ENCODE assay signal across 35 cellular contexts in the genomic region with DNA sequence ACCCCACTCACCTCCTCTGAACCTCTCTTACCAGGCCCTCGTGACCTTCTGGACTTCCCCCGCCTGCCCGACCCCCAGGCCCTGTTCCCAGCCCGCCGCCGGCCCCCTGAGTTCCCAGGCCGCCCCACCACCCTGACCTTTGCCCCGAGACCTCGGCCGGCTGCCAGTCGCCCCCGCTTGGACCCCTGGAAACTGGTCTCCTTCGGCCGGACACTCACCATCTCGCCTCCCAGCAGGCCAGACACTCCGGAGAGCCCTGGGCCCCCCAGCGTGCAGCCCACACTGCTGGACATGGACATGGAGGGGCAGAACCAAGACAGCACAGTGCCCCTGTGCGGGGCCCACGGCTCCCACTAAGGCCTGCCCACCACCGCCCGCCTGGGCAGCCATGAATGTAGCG. TPM values are rescaled to one million over a fixed set of nuclear protein-coding genes. Genes with fewer than 3 reads are reported as not detected.
"Had no signal": no experiment of that assay in that cellular context is flagged by ENCODE, and none has a peak within 500 bp of the region (broad histone marks: within the 10 kb centered on the region; RNA-seq: fewer than 3 reads in every experiment).

No MANE protein-coding gene starts in this region.

- H3K9me3 Mint-ChIP-seq: activated CD4-positive, alpha-beta memory T cell treated with anti-CD3 and anti-CD28 coated beads for 36 hours; activated CD4-positive, alpha-beta T cell treated with anti-CD3 and anti-CD28 coated beads, Interleukin-2, amount 10 ng/mL, durations not matched to agents 24 days and 14 days; activated naive CD4-positive, alpha-beta T cell treated with anti-CD3 and anti-CD28 coated beads, Interleukin-2, amount 10 ng/mL, durations not matched to agents 7 days and 5 days; activated naive CD4-positive, alpha-beta T cell treated with anti-CD3 and anti-CD28 coated beads, Interleukin-2, amount 50 U/mL, for 72 hours; activated T-cell treated with anti-CD3 and anti-CD28 coated beads, Interleukin-2, amount 50 U/mL, for 24 hours; activated T-cell treated with anti-CD3 and anti-CD28 coated beads, Interleukin-2, amount 50 U/mL, for 72 hours had no signal

- DNase-seq: activated CD4-positive, alpha-beta memory T cell treated with anti-CD3 and anti-CD28 coated beads for 36 hours; activated CD4-positive, alpha-beta T cell treated with anti-CD3 and anti-CD28 coated beads for 36 hours; activated CD4-positive, alpha-beta T cell treated with anti-CD3 and anti-CD28 coated beads, Interleukin-2, amount 10 ng/mL, durations not matched to agents 24 days and 14 days; activated CD4-positive, CD25-positive, alpha-beta regulatory T cell; activated CD4-positive, CD25-positive, alpha-beta regulatory T cell treated with anti-CD3 and anti-CD28 coated beads, Interleukin-2, amount 50 U/mL, for 72 hours; activated CD8-positive, alpha-beta memory T cell treated with anti-CD3 and anti-CD28 coated beads, Interleukin-2, amount 50 U/mL, for 48 hours; activated CD8-positive, alpha-beta T cell treated with anti-CD3 and anti-CD28 coated beads, Interleukin-2, amount 10 ng/mL, durations not matched to agents 7 days and 5 days; activated gamma-delta T cell; activated naive CD4-positive, alpha-beta T cell; activated naive CD4-positive, alpha-beta T cell treated with anti-CD3 and anti-CD28 coated beads, Interleukin-2, amount 10 ng/mL, durations not matched to agents 7 days and 5 days; activated T-cell treated with anti-CD3 and anti-CD28 coated beads for 4 hours; activated T-cell treated with anti-CD3 and anti-CD28 coated beads, Interleukin-2, amount 50 U/mL, for 24 hours; activated T-cell treated with anti-CD3 and anti-CD28 coated beads, Interleukin-2, amount 50 U/mL, for 72 hours; adrenal gland; amygdala; aorta; body of pancreas; caudate nucleus; colonic mucosa; effector CD8-positive, alpha-beta T cell; esophagus squamous epithelium; foreskin melanocyte; T-helper 2 cell had no signal

- H3K36me3 Mint-ChIP-seq: activated naive CD4-positive, alpha-beta T cell treated with anti-CD3 and anti-CD28 coated beads, Interleukin-2, amount 50 U/mL, for 72 hours had no signal

- H3K9me3 ChIP-seq: adrenal gland, body of pancreas, colonic mucosa, esophagus squamous epithelium, gastroesophageal sphincter had no signal

- H3K4me3 ChIP-seq: adrenal gland, body of pancreas, colonic mucosa, esophagus squamous epithelium, gastroesophageal sphincter had no signal

- FAIRE-seq: endometrium, endothelial cell of umbilical vein had no signal

- ATAC-seq: activated CD4-positive, alpha-beta T cell treated with anti-CD3 and anti-CD28 coated beads for 36 hours; activated CD8-positive, alpha-beta T cell treated with anti-CD3 and anti-CD28 coated beads, Interleukin-2, amount 10 ng/mL, durations not matched to agents 7 days and 5 days; activated naive CD4-positive, alpha-beta T cell treated with anti-CD3 and anti-CD28 coated beads, Interleukin-2, amount 50 U/mL, for 72 hours; activated T-cell treated with anti-CD3 and anti-CD28 coated beads, Interleukin-2, amount 50 U/mL, for 72 hours; body of pancreas; gastroesophageal sphincter had no signal

- H3K4me1 ChIP-seq: colonic mucosa had no signal

- H3K36me3 ChIP-seq: colonic mucosa had no signal

- H3K4me3 Mint-ChIP-seq: activated CD4-positive, alpha-beta memory T cell treated with anti-CD3 and anti-CD28 coated beads for 36 hours; activated CD4-positive, alpha-beta T cell treated with anti-CD3 and anti-CD28 coated beads for 36 hours; activated CD4-positive, alpha-beta T cell treated with anti-CD3 and anti-CD28 coated beads, Interleukin-2, amount 10 ng/mL, durations not matched to agents 24 days and 14 days; activated CD8-positive, alpha-beta T cell treated with anti-CD3 and anti-CD28 coated beads, Interleukin-2, amount 10 ng/mL, durations not matched to agents 7 days and 5 days; activated naive CD4-positive, alpha-beta T cell treated with anti-CD3 and anti-CD28 coated beads, Interleukin-2, amount 10 ng/mL, durations not matched to agents 7 days and 5 days; activated T-cell treated with anti-CD3 and anti-CD28 coated beads, Interleukin-2, amount 50 U/mL, for 24 hours; activated T-cell treated with anti-CD3 and anti-CD28 coated beads, Interleukin-2, amount 50 U/mL, for 72 hours had no signal

- H3K27ac ChIP-seq: adrenal gland, body of pancreas, colonic mucosa, epithelial cell of prostate, esophagus squamous epithelium, gastroesophageal sphincter had no signal

- H3K27ac Mint-ChIP-seq: activated CD4-positive, alpha-beta memory T cell treated with anti-CD3 and anti-CD28 coated beads for 36 hours; activated CD4-positive, alpha-beta T cell treated with anti-CD3 and anti-CD28 coated beads for 36 hours; activated CD4-positive, alpha-beta T cell treated with anti-CD3 and anti-CD28 coated beads, Interleukin-2, amount 10 ng/mL, durations not matched to agents 24 days and 14 days; activated CD8-positive, alpha-beta T cell treated with anti-CD3 and anti-CD28 coated beads, Interleukin-2, amount 10 ng/mL, durations not matched to agents 7 days and 5 days; activated naive CD4-positive, alpha-beta T cell treated with anti-CD3 and anti-CD28 coated beads, Interleukin-2, amount 10 ng/mL, durations not matched to agents 7 days and 5 days; activated naive CD4-positive, alpha-beta T cell treated with anti-CD3 and anti-CD28 coated beads, Interleukin-2, amount 50 U/mL, for 72 hours; activated T-cell treated with anti-CD3 and anti-CD28 coated beads, Interleukin-2, amount 50 U/mL, for 24 hours; activated T-cell treated with anti-CD3 and anti-CD28 coated beads, Interleukin-2, amount 50 U/mL, for 72 hours had no signal

RNA-seq across cellular contexts. Expression of a gene that starts 3.2 kb away (rescaled TPM):
- total RNA-seq: activated CD4-positive, alpha-beta memory T cell treated with anti-CD3 and anti-CD28 coated beads for 36 hours; activated CD4-positive, alpha-beta T cell treated with anti-CD3 and anti-CD28 coated beads for 36 hours; activated CD4-positive, alpha-beta T cell treated with anti-CD3 and anti-CD28 coated beads, Interleukin-2, amount 10 ng/mL, durations not matched to agents 24 days and 14 days; activated CD8-positive, alpha-beta memory T cell treated with anti-CD3 and anti-CD28 coated beads for 36 hours; activated CD8-positive, alpha-beta T cell treated with anti-CD3 and anti-CD28 coated beads, Interleukin-2, amount 10 ng/mL, durations not matched to agents 7 days and 5 days; activated naive CD4-positive, alpha-beta T cell treated with anti-CD3 and anti-CD28 coated beads, Interleukin-2, amount 50 U/mL, for 72 hours; activated T-cell treated with anti-CD3 and anti-CD28 coated beads, Interleukin-2, amount 50 U/mL, for 72 hours; aorta; body of pancreas; dermis microvascular lymphatic vessel endothelial cell; endothelial cell of umbilical vein; esophagus squamous epithelium; fibroblast of lung; fibroblast of villous mesenchyme; gastroesophageal sphincter; glomerular endothelial cell; T-helper 1 cell treated with Interleukin-12 subunit alpha and Interleukin-12 subunit beta and Interleukin-4 antibody, amounts not matched to agents 30 ng/mL and 1 ng/mL, for 36 hours had no signal
- polyA plus RNA-seq: endothelial cell of umbilical vein, esophagus, fibroblast of lung had no signal

RNA-seq across cellular contexts. Expression of a gene that starts 11.6 kb away (rescaled TPM):
- total RNA-seq: activated CD4-positive, alpha-beta memory T cell treated with anti-CD3 and anti-CD28 coated beads for 36 hours; activated CD8-positive, alpha-beta memory T cell treated with anti-CD3 and anti-CD28 coated beads for 36 hours; body of pancreas; dermis microvascular lymphatic vessel endothelial cell; endothelial cell of umbilical vein; esophagus squamous epithelium; glomerular endothelial cell had no signal
- polyA plus RNA-seq: endothelial cell of umbilical vein had no signal
